In genomic region chr17:82374626-82375331, GRCh38 we compare ENCODE assay signal across 14 cellular contexts. TPM values are rescaled to one million over a fixed set of nuclear protein-coding genes. Genes with fewer than 3 reads are reported as not detected.
A peak's percentile ranks its signal among the peaks of the same experiment; 100 is the strongest.
DNase-seq lines count a peak whose midpoint lies in the region; ATAC-seq and TF ChIP-seq lines count a peak whose summit lies in the region.
"Had no signal": no experiment of that assay in that cellular context is flagged by ENCODE, and none has a peak within 500 bp of the region (broad histone marks: within the 10 kb centered on the region; RNA-seq: fewer than 3 reads in every experiment).

No MANE protein-coding gene starts in this region.

- H3K4me2 ChIP-seq in osteoblast (ENCODE audit: insufficient read depth, low read length): no peak overlapping the region

- no peak for TF ChIP-seq CTCF in right atrium auricular region (IDR thresholded peaks at IDR 0.05)
- TF ChIP-seq CTCF in osteoblast (IDR thresholded peaks at IDR 0.05; ENCODE audit: extremely low read depth, low read depth, low read length): no peak
- no peak for TF ChIP-seq CTCF in GM13976 (IDR thresholded peaks at IDR 0.05; ENCODE audit: borderline replicate concordance, control extremely low read depth, extremely low read depth, insufficient read depth, missing control alignments)

- peaks cover 0 to 17% of the 10 kb centered on the region in 2 donors for H3K27me3 ChIP-seq in right atrium auricular region
- H3K27me3 ChIP-seq in osteoblast (ENCODE audit: insufficient read depth, low read length): peaks cover 68% of the 10 kb centered on the region

- H3K9me3 ChIP-seq in right atrium auricular region (no peaks in the 10 kb centered on the region), osteoblast (ENCODE audit: low read depth, low read length) (no peaks in the 10 kb centered on the region)
- H3K9me3 ChIP-seq: MG63 had no signal

- H3K4me1 ChIP-seq in right atrium auricular region (peaks cover 0 to 30% of the 10 kb centered on the region in 2 donors), osteoblast (ENCODE audit: insufficient read depth, low read length) (no peaks in the 10 kb centered on the region)

- in situ Hi-C loops in GM13976 (cut with MboI; ENCODE audit: low sequenced_read_pairs, unreplicated experiment): no loop called here

- DNase-seq in Right ventricle myocardium inferior (ENCODE audit: missing footprints): peak; percentile 66
- DNase-seq in right atrium auricular region (ENCODE audit: low spot score): no peak
- peak; percentile 81 for DNase-seq in osteoblast (ENCODE audit: insufficient read length, low spot score, missing footprints)
- DNase-seq in GM13976 (ENCODE audit: low spot score): no peak
- DNase-seq: MG63, NCI-H1092 treated with DMSO at 0.1 percent for 48 hours, NCI-H1930, NCI-H2171, NCI-H446 treated with DMSO at 0.1 percent for 48 hours, SHP77 treated with DMSO at 0.1 percent for 48 hours had no signal

- H2AFZ ChIP-seq in osteoblast (ENCODE audit: low read length): no peak overlapping the region

- intact Hi-C loops in Right ventricle myocardium inferior (cut with DNase I): no loop called here

- no peak overlapping the region for H3K27ac ChIP-seq in right atrium auricular region
- H3K27ac ChIP-seq in osteoblast (ENCODE audit: low read depth, low read length): no peak overlapping the region

- H3K4me3 ChIP-seq in right atrium auricular region: no peak overlapping the region
- H3K4me3 ChIP-seq in osteoblast (ENCODE audit: insufficient read depth, low read length): no peak overlapping the region
- H3K4me3 ChIP-seq: MG63 had no signal

- H3K79me2 ChIP-seq in osteoblast (ENCODE audit: insufficient read depth, low read length): no peaks in the 10 kb centered on the region

- H3K36me3 ChIP-seq in right atrium auricular region (no peaks in the 10 kb centered on the region), osteoblast (ENCODE audit: insufficient read depth, low read length) (no peaks in the 10 kb centered on the region)
- H3K36me3 ChIP-seq: MG63 had no signal

- ATAC-seq in Right ventricle myocardium inferior (no peak), SK-N-SH treated with all-trans-retinoic acid at 6 μM for 48 hours (peak; percentile 15), HG03280 (IDR thresholded peaks at IDR 0.05; ENCODE audit: unreplicated experiment) (no peak)
- ATAC-seq: Panc1 had no signal

- H4K20me1 ChIP-seq in osteoblast (ENCODE audit: insufficient read depth, low read length): no peaks in the 10 kb centered on the region

TF ChIP-seq in SK-N-SH treated with all-trans-retinoic acid at 6 μM for 48 hours, 23 proteins besides CTCF, POLR2A, EP300 and RAD21:
- no peak for TF ChIP-seq ZC3H10 (CRISPR knock-in tag; IDR thresholded peaks at IDR 0.05)
- no peak for TF ChIP-seq ZNF8 (CRISPR knock-in tag; IDR thresholded peaks at IDR 0.05)
- no peak for TF ChIP-seq SNAI2 (CRISPR knock-in tag; IDR thresholded peaks at IDR 0.05)
- no peak for TF ChIP-seq TCF4 (CRISPR knock-in tag; IDR thresholded peaks at IDR 0.05; ENCODE audit: borderline replicate concordance)
- TF ChIP-seq ARNTL (CRISPR knock-in tag; IDR thresholded peaks at IDR 0.05; ENCODE audit: borderline replicate concordance, low read depth): no peak
- TF ChIP-seq PPARA (CRISPR knock-in tag; IDR thresholded peaks at IDR 0.05; ENCODE audit: borderline replicate concordance): no peak
- no peak for TF ChIP-seq ZFP3 (CRISPR knock-in tag; IDR thresholded peaks at IDR 0.05)
- TF ChIP-seq CSDC2 (CRISPR knock-in tag; IDR thresholded peaks at IDR 0.05): no peak
TF ChIP-seq in SK-N-SH treated with all-trans-retinoic acid at 6 μM for 48 hours: peak in this region for 0.

RNA-seq across cellular contexts. Expression of gene UTS2R, which starts 3.2 kb away (rescaled TPM):
- 0.76 TPM for total RNA-seq in Right ventricle myocardium inferior
- total RNA-seq in right atrium auricular region: 10 to 100 TPM in 1 of 2 donors, under 1 TPM in 1; 0.44 to 16.9 TPM
- total RNA-seq in osteoblast: not detected in 2 replicates
- total RNA-seq: H4 had no signal

RNA-seq across cellular contexts. Expression of gene TEX19, which starts 15.7 kb away (rescaled TPM):
- total RNA-seq in Right ventricle myocardium inferior (not detected), right atrium auricular region (not detected), osteoblast (under 0.01 and 0.29 TPM in 2 replicates)

RNA-seq across cellular contexts. Expression of gene SECTM1, which starts 41.2 kb away (rescaled TPM):
- 4.9 TPM for total RNA-seq in Right ventricle myocardium inferior
- 1 to 10 TPM; 3.1 to 7.7 TPM for total RNA-seq in right atrium auricular region
- total RNA-seq in osteoblast: 5.8 and 11.5 TPM in 2 replicates

RNA-seq across cellular contexts. Expression of gene HEXD, which starts 43.4 kb away (rescaled TPM):
- total RNA-seq in Right ventricle myocardium inferior (14.4 TPM), right atrium auricular region (10 to 100 TPM; 11.3 to 15.6 TPM), osteoblast (13.0 and 20.3 TPM in 2 replicates)

RNA-seq across cellular contexts. Expression of gene OGFOD3, which starts 43.6 kb away (rescaled TPM):
- 23.5 TPM for total RNA-seq in Right ventricle myocardium inferior
- total RNA-seq in right atrium auricular region: 10 to 100 TPM; 26.4 to 32.4 TPM
- total RNA-seq in osteoblast: 25.3 and 27.4 TPM in 2 replicates

Comparison
In these comparisons a context has a peak if more than half of its experiments do, and no peak if none do; other contexts are left out.
1. DNase-seq: peak in Right ventricle myocardium inferior (single experiment) and osteoblast (single experiment); none in right atrium auricular region (single experiment) and GM13976 (single experiment).